In genomic region chr18:27685071-27685470, GRCh38 we compare ENCODE assay signal across 19 cellular contexts.
"Had no signal": no experiment of that assay in that cellular context is flagged by ENCODE, and none has a peak within 500 bp of the region (broad histone marks: within the 10 kb centered on the region; RNA-seq: fewer than 3 reads in every experiment).

No MANE protein-coding gene starts in this region.

- H3K4me3 Mint-ChIP-seq: activated CD4-positive, alpha-beta memory T cell treated with anti-CD3 and anti-CD28 coated beads, Interleukin-2, amount 10 ng/mL, durations not matched to agents 7 days and 5 days; activated CD4-positive, alpha-beta T cell treated with anti-CD3 and anti-CD28 coated beads for 36 hours; activated naive CD4-positive, alpha-beta T cell treated with anti-CD3 and anti-CD28 coated beads for 36 hours; activated naive CD8-positive, alpha-beta T cell; activated T-helper 17 cell treated with anti-CD3 and anti-CD28 coated beads, Interleukin-2, amount 50 U/mL, for 72 hours; brain; IgD-negative memory B cell; T-cell had no signal

- H3K4me1 ChIP-seq: Peyer's patch had no signal

- H3K27me3 Mint-ChIP-seq: activated CD4-positive, alpha-beta memory T cell treated with anti-CD3 and anti-CD28 coated beads, Interleukin-2, amount 10 ng/mL, durations not matched to agents 7 days and 5 days; activated CD4-positive, alpha-beta T cell treated with anti-CD3 and anti-CD28 coated beads for 36 hours; activated naive CD8-positive, alpha-beta T cell; activated T-helper 17 cell treated with anti-CD3 and anti-CD28 coated beads, Interleukin-2, amount 50 U/mL, for 72 hours; brain; IgD-negative memory B cell; T-cell had no signal

- H3K27ac ChIP-seq: cardiac muscle cell, Peyer's patch, RWPE1, WERI-Rb-1 had no signal

- H3K27ac Mint-ChIP-seq: activated CD4-positive, alpha-beta memory T cell treated with anti-CD3 and anti-CD28 coated beads, Interleukin-2, amount 10 ng/mL, durations not matched to agents 7 days and 5 days; activated CD4-positive, alpha-beta T cell treated with anti-CD3 and anti-CD28 coated beads for 36 hours; activated naive CD4-positive, alpha-beta T cell treated with anti-CD3 and anti-CD28 coated beads for 36 hours; activated naive CD8-positive, alpha-beta T cell; activated T-helper 17 cell treated with anti-CD3 and anti-CD28 coated beads, Interleukin-2, amount 50 U/mL, for 72 hours; brain; IgD-negative memory B cell; T-cell had no signal

- H3K36me3 ChIP-seq: cardiac muscle cell, Peyer's patch, WERI-Rb-1 had no signal

- ATAC-seq: activated CD4-positive, alpha-beta T cell treated with anti-CD3 and anti-CD28 coated beads for 36 hours; activated T-helper 17 cell treated with anti-CD3 and anti-CD28 coated beads, Interleukin-2, amount 50 U/mL, for 72 hours; T-cell had no signal

- H3K4me3 ChIP-seq: cardiac muscle cell, Peyer's patch had no signal

- DNase-seq: activated CD4-positive, alpha-beta memory T cell treated with anti-CD3 and anti-CD28 coated beads, Interleukin-2, amount 10 ng/mL, durations not matched to agents 7 days and 5 days; activated CD4-positive, alpha-beta T cell treated with anti-CD3 and anti-CD28 coated beads, Interleukin-2, amount 50 U/mL, for 1 hour; activated gamma-delta T cell; activated T-cell treated with anti-CD3 and anti-CD28 coated beads for 4 hours; activated T-cell treated with anti-CD3 and anti-CD28 coated beads, Interleukin-2, amount 50 U/mL, for 48 hours; NCI-H1092; NCI-H1417 treated with DMSO at 0.1 percent for 48 hours; Peyer's patch; T-cell; T-helper 2 cell had no signal

- H3K9me3 ChIP-seq: Peyer's patch had no signal

- H3K36me3 Mint-ChIP-seq: activated naive CD8-positive, alpha-beta T cell; IgD-negative memory B cell; T-cell had no signal

- H3K4me1 Mint-ChIP-seq: activated CD4-positive, alpha-beta memory T cell treated with anti-CD3 and anti-CD28 coated beads, Interleukin-2, amount 10 ng/mL, durations not matched to agents 7 days and 5 days; activated CD4-positive, alpha-beta T cell treated with anti-CD3 and anti-CD28 coated beads for 36 hours; activated T-helper 17 cell treated with anti-CD3 and anti-CD28 coated beads, Interleukin-2, amount 50 U/mL, for 72 hours; IgD-negative memory B cell; T-cell had no signal

- H3K27me3 ChIP-seq: cardiac muscle cell, Peyer's patch had no signal
